ENCODE assay signal across 1 cellular context in the genomic region with DNA sequence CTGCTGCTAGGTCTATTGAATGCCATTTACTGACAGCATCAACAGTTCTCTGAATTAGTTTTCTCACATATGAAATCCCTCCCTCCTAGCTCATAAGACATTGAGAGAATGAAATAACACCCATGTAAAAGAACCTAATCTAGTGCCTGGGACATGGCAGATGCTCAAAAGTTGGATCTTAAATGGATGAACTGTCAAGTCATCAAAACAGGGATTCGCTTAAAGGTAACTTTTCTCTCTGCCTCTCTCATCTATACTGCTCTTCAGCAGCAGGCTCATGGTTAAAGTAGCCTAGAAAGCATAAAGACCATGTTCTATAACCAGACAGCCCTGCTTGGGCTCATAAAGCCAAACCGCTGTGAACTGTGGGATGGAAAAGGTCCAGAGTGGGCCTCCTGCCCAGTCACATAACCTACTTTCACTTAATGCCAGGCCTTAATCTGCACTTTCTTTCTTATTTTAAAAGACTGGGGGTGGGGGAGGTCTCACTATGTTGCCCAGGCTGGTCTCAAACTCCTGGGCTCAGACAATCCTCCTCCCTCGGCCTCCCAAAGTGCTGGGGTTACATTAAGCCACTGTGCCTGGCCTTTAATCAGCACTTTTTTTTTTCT.
TF ChIP-seq lines count a peak whose summit lies in the region.

No MANE protein-coding gene starts in this region.

TF ChIP-seq in WTC11, 78 proteins besides CTCF, POLR2A, EP300 and RAD21 (continued from another document):
- TF ChIP-seq, protein P1, sequence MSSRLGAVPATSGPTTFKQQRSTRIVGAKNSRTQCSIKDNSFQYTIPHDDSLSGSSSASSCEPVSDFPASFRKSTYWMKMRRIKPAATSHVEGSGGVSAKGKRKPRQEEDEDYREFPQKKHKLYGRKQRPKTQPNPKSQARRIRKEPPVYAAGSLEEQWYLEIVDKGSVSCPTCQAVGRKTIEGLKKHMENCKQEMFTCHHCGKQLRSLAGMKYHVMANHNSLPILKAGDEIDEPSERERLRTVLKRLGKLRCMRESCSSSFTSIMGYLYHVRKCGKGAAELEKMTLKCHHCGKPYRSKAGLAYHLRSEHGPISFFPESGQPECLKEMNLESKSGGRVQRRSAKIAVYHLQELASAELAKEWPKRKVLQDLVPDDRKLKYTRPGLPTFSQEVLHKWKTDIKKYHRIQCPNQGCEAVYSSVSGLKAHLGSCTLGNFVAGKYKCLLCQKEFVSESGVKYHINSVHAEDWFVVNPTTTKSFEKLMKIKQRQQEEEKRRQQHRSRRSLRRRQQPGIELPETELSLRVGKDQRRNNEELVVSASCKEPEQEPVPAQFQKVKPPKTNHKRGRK (CRISPR knock-in tag; IDR thresholded peaks at IDR 0.05; ENCODE audit: borderline replicate concordance) = no peak
